ENCODE assay signal across 19 cellular contexts in genomic region chr2:78940998-78941397, GRCh38.
DNase-seq lines count a peak whose midpoint lies in the region; ATAC-seq, FAIRE-seq and TF ChIP-seq lines count a peak whose summit lies in the region.
"Had no signal": no experiment of that assay in that cellular context is flagged by ENCODE, and none has a peak within 500 bp of the region (broad histone marks: within the 10 kb centered on the region; RNA-seq: fewer than 3 reads in every experiment).

No MANE protein-coding gene starts in this region.

- H3K27ac ChIP-seq in H1 (ENCODE audit: low read depth, low read length) (no peak overlapping the region), mesendoderm (ENCODE audit: low read depth, low read length) (no peak overlapping the region), testis (no peak overlapping the region)
- H3K27ac ChIP-seq: RWPE1, SJCRH30 had no signal

- no peak overlapping the region for H2BK20ac ChIP-seq in H1 (ENCODE audit: low read length)

- H2BK12ac ChIP-seq in H1 (ENCODE audit: low read depth, low read length), result no peak overlapping the region

- H3K18ac ChIP-seq in H1 (ENCODE audit: extremely low read depth, low read length), result no peak overlapping the region
- H3K18ac ChIP-seq in mesendoderm (ENCODE audit: low read length), result no peak overlapping the region

- H3K14ac ChIP-seq in H1 (ENCODE audit: insufficient read length), result no peak overlapping the region

- H3K4me3 ChIP-seq in H1 (ENCODE audit: extremely low read depth in 1 of 4, insufficient read depth in 2 of 4, low read depth in 3 of 4, low read length in 4 of 4), result no peak overlapping the region
- no peak overlapping the region for H3K4me3 ChIP-seq in mesendoderm (ENCODE audit: low read length)
- H3K4me3 ChIP-seq in testis, result no peak overlapping the region
- H3K4me3 ChIP-seq: HAP-1, SJCRH30 had no signal

- intact Hi-C loops in testis (cut with DNase I; ENCODE audit: low total_unique reads), result no loop called here

- POLR2A ChIA-PET in H1 (lab: Charles Lee; ENCODE audit: partially characterized antibody), result no interaction called here

- H3K4me1 ChIP-seq in H1 (replicated peaks in 1 of 4; ENCODE audit: control insufficient read depth in 3 of 4, insufficient read depth in 4 of 4, low read length in 3 of 4), result no peaks in the 10 kb centered on the region
- H3K4me1 ChIP-seq in mesendoderm (ENCODE audit: control insufficient read depth, low read depth, low read length), result no peaks in the 10 kb centered on the region
- H3K4me1 ChIP-seq in testis, result no peaks in the 10 kb centered on the region
- H3K4me1 ChIP-seq: HAP-1, SJCRH30 had no signal

- whole genome bisulfite sequencing in H1 (ENCODE audit: extremely low coverage in 1 of 2, insufficient coverage in 1 of 2, insufficient read length in 1 of 2, insufficient replicate concordance in 2 of 2, low coverage in 1 of 2, low lambda C conversion rate in 2 of 2, missing lambda C conversion rate in 1 of 2), 2 experiments, result 77% methylated on average over 6 of the region's 6 CpGs; no CpG with 5 or more reads in 1 of the 2 experiments
- no CpG with 5 or more reads among the region's 6 CpGs for WGBS in mesendoderm (ENCODE audit: extremely low coverage, insufficient coverage, low lambda C conversion rate)
- 70 to 76% methylated on average over 6 of the region's 6 CpGs for WGBS in testis, 2 donors

- H4K20me1 ChIP-seq in H1 (replicated peaks in 1 of 2; ENCODE audit: control insufficient read depth in 1 of 2, insufficient read depth in 2 of 2, low read length in 2 of 2), result no peaks in the 10 kb centered on the region

- no peak overlapping the region for H3K9ac ChIP-seq in H1 (replicated peaks in 1 of 4; ENCODE audit: extremely low read depth in 1 of 4, low read depth in 3 of 4, low read length in 3 of 4)
- H3K9ac ChIP-seq in mesendoderm (ENCODE audit: low read length), result no peak overlapping the region

- no peaks in the 10 kb centered on the region for H3K27me3 ChIP-seq in H1 (replicated peaks in 1 of 4; ENCODE audit: control insufficient read depth in 3 of 4, extremely low read depth in 1 of 4, insufficient read depth in 3 of 4, low read length in 3 of 4)
- no peaks in the 10 kb centered on the region for H3K27me3 ChIP-seq in mesendoderm (ENCODE audit: insufficient read depth, low read length, poor library complexity)
- H3K27me3 ChIP-seq in testis, result no peaks in the 10 kb centered on the region

- TF ChIP-seq CTCF in H1 (IDR thresholded peaks at IDR 0.05; ENCODE audit: control extremely low read depth in 1 of 3, insufficient read depth in 1 of 3, low read depth in 1 of 3, low read length in 3 of 3), result no peak
- no peak for TF ChIP-seq CTCF in testis (IDR thresholded peaks at IDR 0.05)

- H2BK5ac ChIP-seq in H1 (ENCODE audit: low read depth, low read length), result no peak overlapping the region
- no peak overlapping the region for H2BK5ac ChIP-seq in mesendoderm (ENCODE audit: low read length)

- no peaks in the 10 kb centered on the region for H3K36me3 ChIP-seq in H1 (ENCODE audit: control insufficient read depth in 2 of 4, insufficient read depth in 4 of 4, low read length in 3 of 4)
- no peaks in the 10 kb centered on the region for H3K36me3 ChIP-seq in mesendoderm (ENCODE audit: control insufficient read depth, insufficient read depth, low read length)
- H3K36me3 ChIP-seq in testis (ENCODE audit: low read depth, missing control alignments), result no peaks in the 10 kb centered on the region
- H3K36me3 ChIP-seq: HAP-1, SJCRH30 had no signal

- ATAC-seq in HG02610 (IDR thresholded peaks at IDR 0.05; ENCODE audit: unreplicated experiment), result peak; percentile 50
- no peak for ATAC-seq in GM21576 (IDR thresholded peaks at IDR 0.05; ENCODE audit: unreplicated experiment)
- ATAC-seq: CD8-positive, alpha-beta T cell; PC-3 had no signal

- H2AFZ ChIP-seq in H1 (ENCODE audit: low read length), result peak overlapping the region; percentile 36; the same call in 1 of the 2 replicates

- TF ChIP-seq POLR2A in H1 (IDR thresholded peaks at IDR 0.05; ENCODE audit: control extremely low read depth in 1 of 2, low read depth in 2 of 2, low read length in 2 of 2) (no peak), testis (IDR thresholded peaks at IDR 0.05) (no peak)

- H3K56ac ChIP-seq in H1 (replicated peaks; ENCODE audit: insufficient read length, low read depth, low read length), result no peak overlapping the region
- H3K56ac ChIP-seq in mesendoderm (ENCODE audit: low read length), result peak overlapping the region; percentile 26

- TF ChIP-seq EP300 in H1 (IDR thresholded peaks at IDR 0.05; ENCODE audit: borderline replicate concordance in 1 of 2, low read depth in 2 of 2, low read length in 2 of 2), result no peak

- no peak overlapping the region for H4K8ac ChIP-seq in H1 (ENCODE audit: extremely low read depth, insufficient read depth, low read length)
- no peak overlapping the region for H4K8ac ChIP-seq in mesendoderm (ENCODE audit: low read depth, low read length)

- H3K23ac ChIP-seq in H1 (ENCODE audit: insufficient read length), result no peak overlapping the region
- no peak overlapping the region for H3K23ac ChIP-seq in mesendoderm (ENCODE audit: low read length)

- CTCF ChIA-PET in H1 (lab: Charles Lee; ENCODE audit: partially characterized antibody), result interaction anchor here (1.4 to 1.6 kb wide), 2 partner anchors 40 to 268 kb away, joined by 4 read pairs; no protein-coding TSS in a partner anchor

- DNase-seq in Daoy (ENCODE audit: low read depth) (peak; percentile 6), H1 (ENCODE audit: low read depth in 1 of 2, low spot score in 2 of 2) (no peak), mesendoderm (peak; percentile 65), NCI-H510A treated with DMSO at 0.1 percent for 48 hours (lab: John Stamatoyannopoulos, UW) (no peak), testis (no peak)
- DNase-seq in stimulated activated CD4-positive, alpha-beta T cell treated with anti-CD3 and anti-CD28 coated beads, Interleukin-1b, Interleukin-23, amount 100 ng/mL, for 48 hours, result no peak
- DNase-seq: 8988T; CD8-positive, alpha-beta T cell; DMS79 treated with DMSO at 0.1 percent for 48 hours; GDM1; NCI-H1930; NK-92 treated with Interleukin-12 subunit alpha and Interleukin-12 subunit beta, amount 100 ng/mL, for 24 hours; PC-3; SJCRH30 had no signal

- H3K9me3 ChIP-seq in H1 (ENCODE audit: insufficient read depth in 2 of 2, low read depth in 1 of 2, low read length in 1 of 2), result no peaks in the 10 kb centered on the region
- H3K9me3 ChIP-seq in testis, result no peaks in the 10 kb centered on the region
- H3K9me3 ChIP-seq: HAP-1, SJCRH30 had no signal

- H2BK15ac ChIP-seq in H1 (ENCODE audit: low read length), result no peak overlapping the region
- H2BK15ac ChIP-seq in mesendoderm (replicated peaks; ENCODE audit: low read depth), result no peak overlapping the region

- H4K5ac ChIP-seq in H1 (ENCODE audit: insufficient read length, low read depth, low read length), result no peak overlapping the region
- no peak overlapping the region for H4K5ac ChIP-seq in mesendoderm (ENCODE audit: low read length)

- H3K23me2 ChIP-seq in H1 (ENCODE audit: low read depth, low read length), result no peaks in the 10 kb centered on the region

- H4K91ac ChIP-seq in H1 (replicated peaks; ENCODE audit: insufficient read length, low read length), result no peak overlapping the region

- H3K79me2 ChIP-seq in H1 (ENCODE audit: control insufficient read depth in 1 of 2, insufficient read depth in 2 of 2, low read length in 2 of 2), result no peaks in the 10 kb centered on the region
- H3K79me2 ChIP-seq in mesendoderm (ENCODE audit: control insufficient read depth, insufficient read depth, low read length), result no peaks in the 10 kb centered on the region

- H2AK5ac ChIP-seq in H1 (ENCODE audit: low read depth, low read length) (no peak overlapping the region), mesendoderm (ENCODE audit: low read length) (no peak overlapping the region)

- H3K79me1 ChIP-seq in H1 (ENCODE audit: low read depth, low read length) (no peaks in the 10 kb centered on the region), mesendoderm (ENCODE audit: low read length) (no peaks in the 10 kb centered on the region)

- no peak for TF ChIP-seq RAD21 in H1 (IDR thresholded peaks at IDR 0.05 in 1 of 2, conservative IDR thresholded peaks at IDR 0.05 in 1 of 2; ENCODE audit: low read depth in 2 of 2, low read length in 2 of 2)

- H3K4ac ChIP-seq in H1 (replicated peaks; ENCODE audit: insufficient read length, low read depth, low read length) (no peak overlapping the region), mesendoderm (ENCODE audit: low read depth, low read length) (no peak overlapping the region)

- no peak for FAIRE-seq in H1 (lab: Jason Lieb, UNC)
- FAIRE-seq: D721Med had no signal

- H2BK120ac ChIP-seq in H1 (replicated peaks; ENCODE audit: low read depth, low read length) (no peak overlapping the region), mesendoderm (ENCODE audit: low read depth, low read length) (no peak overlapping the region)

- H3K4me2 ChIP-seq in H1 (ENCODE audit: insufficient read depth in 1 of 2, low read depth in 2 of 2, low read length in 2 of 2) (no peak overlapping the region), mesendoderm (ENCODE audit: low read length) (no peak overlapping the region)

TF ChIP-seq in H1, 55 proteins besides CTCF, POLR2A, EP300 and RAD21:
- TF ChIP-seq RFX5 (IDR thresholded peaks at IDR 0.05; ENCODE audit: borderline replicate concordance, low read depth, low read length) (no peak), SIN3A (conservative IDR thresholded peaks at IDR 0.05 in 1 of 2, IDR thresholded peaks at IDR 0.05 in 1 of 2; ENCODE audit: low read depth in 1 of 2, low read length in 2 of 2) (no peak), CBX5 (IDR thresholded peaks at IDR 0.05; ENCODE audit: low read depth, low read length) (no peak), YY1 (IDR thresholded peaks at IDR 0.05; ENCODE audit: low read depth, low read length) (no peak), GABPA (IDR thresholded peaks at IDR 0.05; ENCODE audit: borderline replicate concordance, insufficient read depth, low read length) (no peak), CBX8 (IDR thresholded peaks at IDR 0.05; ENCODE audit: borderline replicate concordance, low read depth, low read length) (no peak)

Comparison
In these comparisons a context has a peak if more than half of its experiments do, and no peak if none do; other contexts are left out.
1. DNase-seq: peak in Daoy (single experiment) and mesendoderm (single experiment); none in H1 (0 of 2), NCI-H510A treated with DMSO at 0.1 percent for 48 hours (single experiment), stimulated activated CD4-positive, alpha-beta T cell treated with anti-CD3 and anti-CD28 coated beads, Interleukin-1b, Interleukin-23, amount 100 ng/mL, for 48 hours (single experiment) and testis (single experiment).